Comparison of ENCODE assay signal across 8 cellular contexts in the genomic region with DNA sequence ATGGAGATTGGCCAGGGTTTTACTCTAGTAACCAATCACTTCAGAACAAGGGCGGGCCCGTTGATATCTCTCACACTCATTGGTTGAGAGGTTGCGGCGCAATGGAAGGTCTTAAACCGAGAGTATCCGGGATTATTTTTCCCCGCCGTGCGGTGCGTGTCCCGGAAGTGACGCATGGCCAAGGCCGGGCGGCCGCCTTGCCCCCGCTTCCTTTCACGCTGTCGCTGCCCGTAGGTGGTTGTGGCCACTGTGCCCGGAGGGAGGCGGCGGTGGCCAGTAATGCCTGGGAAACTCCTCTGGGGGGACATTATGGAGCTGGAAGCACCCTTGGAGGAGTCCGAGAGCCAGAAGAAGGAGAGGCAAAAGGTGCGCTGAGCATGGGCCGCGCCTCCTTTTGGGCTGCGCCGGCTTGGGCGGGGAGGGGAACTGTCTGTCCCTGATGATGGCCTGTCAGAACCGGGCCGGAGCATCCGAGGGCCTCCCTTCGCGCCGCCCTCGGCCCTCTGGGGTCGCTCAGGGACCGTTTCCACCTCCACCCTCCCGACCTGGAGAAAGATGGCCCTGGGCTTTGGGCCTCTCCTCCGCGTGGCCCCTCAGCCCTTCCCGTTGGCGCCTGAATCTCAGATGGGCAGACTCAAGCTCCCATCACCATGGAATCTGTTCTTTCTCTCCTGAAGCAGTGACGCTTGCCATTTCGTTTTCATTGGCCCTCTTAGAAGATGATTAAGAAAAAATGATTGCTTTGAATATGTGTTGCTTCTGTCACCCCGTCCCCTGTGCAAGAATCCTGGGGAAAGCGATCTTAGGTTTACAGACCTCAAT. TPM values are rescaled to one million over a fixed set of nuclear protein-coding genes. Genes with fewer than 3 reads are reported as not detected.
DNase-seq lines count a peak whose midpoint lies in the region; ATAC-seq, FAIRE-seq and TF ChIP-seq lines count a peak whose summit lies in the region.

Gene DDX50, plus strand, starts transcription at position 210 of the 822 bp plus-strand sequence. Its CDS starts 70 bp downstream, at position 280.

- POLR2A ChIA-PET in AG04449 (lab: Yijun Ruan, JAX), result interaction anchor here (0.6 to 2.1 kb wide), 4 partner anchors 10 to 112 kb away, joined by 3 to 6 read pairs (median 4); partner anchors contain the start of gene DDX21

- no peaks in the 10 kb centered on the region for H4K20me1 ChIP-seq in mammary epithelial cell (ENCODE audit: insufficient read depth, low read length)

- peaks cover 49% of the 10 kb centered on the region for H3K79me2 ChIP-seq in mammary epithelial cell (ENCODE audit: insufficient read depth, low read length)

- H3K36me3 ChIP-seq in WERI-Rb-1, result peaks cover 10% of the 10 kb centered on the region
- peaks cover 9% of the 10 kb centered on the region for H3K36me3 ChIP-seq in mammary epithelial cell (ENCODE audit: insufficient read depth, low read length)
- peaks cover 5% of the 10 kb centered on the region for H3K36me3 ChIP-seq in iPS-20b (ENCODE audit: insufficient read depth, low read depth, low read length)
- H3K36me3 ChIP-seq in small intestine (ENCODE audit: control insufficient read depth in 2 of 2, insufficient read depth in 2 of 2, low read length in 2 of 2), result no peaks in the 10 kb centered on the region

- peak within 1 kb of the TSS; percentile 93 for H2AFZ ChIP-seq in mammary epithelial cell (ENCODE audit: low read depth, low read length)

- FAIRE-seq in small intestine (lab: Jason Lieb, UNC), result no peak

- H3K4me2 ChIP-seq in mammary epithelial cell (ENCODE audit: insufficient read depth, low read depth, low read length), result peak within 1 kb of the TSS; percentile 90

- H3K27me3 ChIP-seq in WERI-Rb-1 (ENCODE audit: insufficient read depth, low read depth, severe bottlenecking), result no peaks in the 10 kb centered on the region
- H3K27me3 ChIP-seq in mammary epithelial cell (ENCODE audit: insufficient read depth, low read length), result no peaks in the 10 kb centered on the region
- no peaks in the 10 kb centered on the region; the same call in 1 of the 2 replicates for H3K27me3 ChIP-seq in iPS-20b (ENCODE audit: insufficient read depth, low read length)
- H3K27me3 ChIP-seq in small intestine (ENCODE audit: control insufficient read depth in 2 of 2, insufficient read depth in 2 of 2, low read length in 2 of 2), result no peaks in the 10 kb centered on the region

- ATAC-seq in GM18873 (IDR thresholded peaks at IDR 0.05; ENCODE audit: low FRiP score, unreplicated experiment), result peak; percentile 97
- ATAC-seq in HG03139 (IDR thresholded peaks at IDR 0.05; ENCODE audit: unreplicated experiment), result peak; percentile 97

- BruUV-seq in mammary epithelial cell (replicated peaks; lab: Mats Ljungman, UMichigan), result TSS peak; percentile 69

- peak; percentile 97 for DNase-seq in AG04449 (ENCODE audit: low read depth, low spot score)
- DNase-seq in NCI-H2227 (lab: John Stamatoyannopoulos, UW; ENCODE audit: unreplicated experiment), result peak; percentile 98
- DNase-seq in WERI-Rb-1, result peak; percentile 98
- peak; percentile 99 for DNase-seq in mammary epithelial cell
- DNase-seq in small intestine, result peak; percentile 100

- 3% methylated on average over 37 of the region's 47 CpGs for WGBS in mammary epithelial cell (ENCODE audit: low coverage, missing lambda C conversion rate)
- WGBS in small intestine, 3 donors, result 0% methylated on average over 38 to 47 of the region's 47 CpGs

- H3K27ac ChIP-seq in WERI-Rb-1 (peak within 1 kb of the TSS; percentile 99), mammary epithelial cell (ENCODE audit: insufficient read depth, low read depth, low read length) (peak within 1 kb of the TSS; percentile 93), iPS-20b (ENCODE audit: low read length) (peak within 1 kb of the TSS; percentile 93), small intestine (ENCODE audit: low read depth in 1 of 2, low read length in 1 of 2) (peak within 1 kb of the TSS; percentile 93 to 96)

- in situ Hi-C loops in mammary epithelial cell (cut with MboI; ENCODE audit: low sequenced_read_pairs in 2 of 2), result loop anchor here in 1 of 2 donors (10.0 kb wide), 1 partner anchor 107 kb away; no protein-coding TSS in a partner anchor

- TF ChIP-seq CTCF in AG04449 (IDR thresholded peaks at IDR 0.05; ENCODE audit: insufficient read depth, low read length, missing control alignments) (no peak), WERI-Rb-1 (IDR thresholded peaks at IDR 0.05; ENCODE audit: low read depth, low read length) (no peak), mammary epithelial cell (conservative IDR thresholded peaks at IDR 0.05 in 1 of 2, IDR thresholded peaks at IDR 0.05 in 1 of 2; ENCODE audit: extremely low read depth in 1 of 2, insufficient read depth in 1 of 2, low read depth in 1 of 2, low read length in 2 of 2) (no peak)

- H3K9me3 ChIP-seq in WERI-Rb-1 (ENCODE audit: severe bottlenecking), result no peaks in the 10 kb centered on the region
- H3K9me3 ChIP-seq in mammary epithelial cell (replicated peaks; ENCODE audit: insufficient read depth, low read length), result no peaks in the 10 kb centered on the region
- no peaks in the 10 kb centered on the region for H3K9me3 ChIP-seq in iPS-20b (ENCODE audit: insufficient read depth, low read depth, low read length)
- no peaks in the 10 kb centered on the region for H3K9me3 ChIP-seq in small intestine (ENCODE audit: control insufficient read depth, low read depth)

- H3K4me1 ChIP-seq in mammary epithelial cell (ENCODE audit: insufficient read depth, low read length) (peaks cover 17% of the 10 kb centered on the region), iPS-20b (ENCODE audit: insufficient read depth, low read length) (peaks cover 9% of the 10 kb centered on the region; the same call in 1 of the 2 replicates), small intestine (ENCODE audit: control insufficient read depth in 2 of 2, insufficient read depth in 1 of 2, low read depth in 1 of 2, low read length in 1 of 2) (peaks cover 5 to 6% of the 10 kb centered on the region in 2 donors)

- intact Hi-C loops in mammary epithelial cell (cut with micrococcal nuclease), result no loop called here

- dilution Hi-C loops in mammary epithelial cell (cut with HindIII; ENCODE audit: low sequenced_read_pairs), result no loop called here

- CTCF ChIA-PET in AG04449 (lab: Yijun Ruan, JAX) (no interaction called here), mammary epithelial cell (lab: Charles Lee; ENCODE audit: low non-redundant PET) (no interaction called here)

- H3K9ac ChIP-seq in mammary epithelial cell (ENCODE audit: insufficient read depth, low read length), result peak within 1 kb of the TSS; percentile 86
- peak within 1 kb of the TSS; percentile 92 for H3K9ac ChIP-seq in iPS-20b (ENCODE audit: low read depth, low read length)

- H3K4me3 ChIP-seq in AG04449 (ENCODE audit: low read depth, low read length) (peak within 1 kb of the TSS; percentile 93), WERI-Rb-1 (ENCODE audit: low read depth, low read length) (peak within 1 kb of the TSS; percentile 99), mammary epithelial cell (replicated peaks in 1 of 3; ENCODE audit: insufficient read depth in 1 of 3, low read depth in 2 of 3, low read length in 3 of 3) (peak within 1 kb of the TSS; percentile 68 to 94 (median 77)), iPS-20b (ENCODE audit: low read length) (peak within 1 kb of the TSS; percentile 98), small intestine (ENCODE audit: low read depth in 1 of 2, low read length in 2 of 2) (peak within 1 kb of the TSS; percentile 80 to 88)

RNA-seq across cellular contexts. Expression of gene DDX50, which starts in this region (rescaled TPM):
- total RNA-seq in mammary epithelial cell, result 10 to 100 TPM; 30.0 to 39.8 TPM
- polyA plus RNA-seq in mammary epithelial cell (28.3 TPM), small intestine (10 to 100 TPM; 12.3 to 25.3 (median 18.6) TPM)
- 35.9 TPM for polyA minus RNA-seq in mammary epithelial cell

Comparison
In these comparisons a context has a peak if more than half of its experiments do, and no peak if none do; other contexts are left out.
1. Peak in every context shown above with its lines: DNase-seq, ATAC-seq, H3K4me3 ChIP-seq and H3K27ac ChIP-seq.